ENCODE assay signal across 18 cellular contexts in the genomic region with DNA sequence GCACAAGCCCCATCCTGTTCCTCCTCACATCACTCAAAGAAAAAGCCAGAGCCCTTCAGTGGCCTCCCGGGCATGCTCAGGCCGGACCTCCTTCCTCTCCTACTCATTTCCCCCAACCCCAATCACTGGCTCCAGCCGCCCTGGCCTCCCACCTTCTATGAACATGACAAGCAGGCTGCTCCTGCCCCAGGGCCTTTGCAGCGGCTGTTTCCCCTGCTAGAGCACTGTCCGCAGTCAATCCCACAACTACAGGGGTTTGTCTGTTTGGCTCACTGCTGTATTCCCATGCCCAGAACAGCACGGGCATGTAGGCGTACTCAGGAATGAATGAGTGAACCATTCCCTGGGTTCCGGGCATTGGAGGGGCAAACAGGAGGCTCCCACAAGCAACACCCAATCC.
"Had no signal": no experiment of that assay in that cellular context is flagged by ENCODE, and none has a peak within 500 bp of the region (broad histone marks: within the 10 kb centered on the region; RNA-seq: fewer than 3 reads in every experiment).

No MANE protein-coding gene starts in this region.

- H3K9me3 ChIP-seq: left ventricle myocardium inferior, neutrophil, suprapubic skin had no signal

- H3K9me3 Mint-ChIP-seq: activated naive CD4-positive, alpha-beta T cell treated with anti-CD3 and anti-CD28 coated beads, Interleukin-2, amount 50 U/mL, for 24 hours; central memory CD8-positive, alpha-beta T cell; effector memory CD8-positive, alpha-beta T cell had no signal

- H3K27ac Mint-ChIP-seq: activated naive CD4-positive, alpha-beta T cell treated with anti-CD3 and anti-CD28 coated beads, Interleukin-2, amount 50 U/mL, for 24 hours; effector memory CD8-positive, alpha-beta T cell; progenitor cell of endocrine pancreas had no signal

- H3K4me1 ChIP-seq: left ventricle myocardium inferior, suprapubic skin had no signal

- H3K36me3 Mint-ChIP-seq: activated naive CD4-positive, alpha-beta T cell treated with anti-CD3 and anti-CD28 coated beads, Interleukin-2, amount 50 U/mL, for 24 hours had no signal

- DNase-seq: activated CD4-positive, alpha-beta T cell treated with anti-CD3 and anti-CD28 coated beads for 4 hours; activated effector memory CD4-positive, alpha-beta T cell treated with Interleukin-2 at 50 U/mL for 16 hours; activated T-cell treated with anti-CD3 and anti-CD28 coated beads, Interleukin-2, amount 50 U/mL, for 1 hour; cortex of kidney; effector memory CD8-positive, alpha-beta T cell; erythroblast; left ventricle myocardium inferior; mesenchymal stem cell; stimulated activated CD4-positive, alpha-beta T cell treated with anti-CD3 and anti-CD28 coated beads, Interleukin-2, amount 100 ng/mL, for 24 hours; stimulated activated naive CD4-positive, alpha-beta T cell; T-helper 1 cell had no signal

- H3K4me3 ChIP-seq: left ventricle myocardium inferior, SK-N-MC, suprapubic skin had no signal

- H3K36me3 ChIP-seq: left ventricle myocardium inferior, neutrophil, suprapubic skin had no signal

- H3K4me1 Mint-ChIP-seq: activated naive CD4-positive, alpha-beta T cell treated with anti-CD3 and anti-CD28 coated beads, Interleukin-2, amount 50 U/mL, for 24 hours; central memory CD8-positive, alpha-beta T cell had no signal

- H3K27ac ChIP-seq: left ventricle myocardium inferior, neutrophil, SK-N-MC, suprapubic skin, VCaP had no signal

- H3K4me3 Mint-ChIP-seq: activated naive CD4-positive, alpha-beta T cell treated with anti-CD3 and anti-CD28 coated beads, Interleukin-2, amount 50 U/mL, for 24 hours; central memory CD8-positive, alpha-beta T cell; effector memory CD8-positive, alpha-beta T cell had no signal
